In the genomic region with DNA sequence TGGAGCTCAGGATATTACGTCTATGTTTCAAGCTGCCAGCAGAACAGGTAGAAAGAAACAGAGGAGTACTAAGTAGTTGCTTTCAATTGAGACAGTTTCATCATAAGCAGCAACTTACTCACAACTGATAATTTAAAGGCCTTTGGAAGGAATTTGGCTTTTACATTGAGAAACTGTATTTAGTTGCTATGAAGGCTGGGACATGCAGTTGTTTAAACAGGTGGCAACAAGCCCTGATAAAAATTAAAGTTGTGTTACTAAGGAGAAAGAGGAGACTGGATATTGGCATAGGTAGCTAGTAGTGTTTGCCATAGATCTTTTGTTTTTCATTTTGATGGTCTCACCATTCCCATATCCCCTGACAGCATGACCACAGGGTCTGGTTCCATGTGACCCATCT, we compare ENCODE assay signal across 24 cellular contexts. TPM values are rescaled to one million over a fixed set of nuclear protein-coding genes. Genes with fewer than 3 reads are reported as not detected.
DNase-seq lines count a peak whose midpoint lies in the region; ATAC-seq, FAIRE-seq and TF ChIP-seq lines count a peak whose summit lies in the region.
"Had no signal": no experiment of that assay in that cellular context is flagged by ENCODE, and none has a peak within 500 bp of the region (broad histone marks: within the 10 kb centered on the region; RNA-seq: fewer than 3 reads in every experiment).

No MANE protein-coding gene starts in this region.

- H3K79me2 ChIP-seq in mammary epithelial cell (ENCODE audit: insufficient read depth, low read length): no peaks in the 10 kb centered on the region
- H3K79me2 ChIP-seq in keratinocyte (ENCODE audit: control insufficient read depth, insufficient read depth, low read length): no peaks in the 10 kb centered on the region

- CTCF ChIA-PET in mammary epithelial cell (lab: Charles Lee; ENCODE audit: low non-redundant PET): no interaction called here
- CTCF ChIA-PET in MCF 10A (lab: Yijun Ruan, JAX): interaction anchor here (0.7 kb wide), 1 partner anchor 48 kb away, joined by 3 read pairs; no protein-coding TSS in a partner anchor

- H3K4me1 ChIP-seq in mammary epithelial cell (ENCODE audit: insufficient read depth, low read length) (peaks cover 13% of the 10 kb centered on the region), keratinocyte (ENCODE audit: control insufficient read depth, extremely low read depth, insufficient read depth, low read length) (peaks cover 21% of the 10 kb centered on the region), gastroesophageal sphincter (peaks cover 0 to 7% (median 4%) of the 10 kb centered on the region in 3 donors)
- H3K4me1 ChIP-seq: BE2C had no signal

- FAIRE-seq in bronchial epithelial cell (lab: Jason Lieb, UNC) (no peak), keratinocyte (lab: Jason Lieb, UNC) (no peak)
- FAIRE-seq: A204.1, D721Med, GM12878 had no signal

- H3K4me3 Mint-ChIP-seq in MCF 10A (ENCODE audit: unreplicated experiment): no peak overlapping the region
- H3K4me3 Mint-ChIP-seq: CD14-positive monocyte; CD4-positive, alpha-beta T cell; CD8-positive, alpha-beta memory T cell; GM23338; H9 had no signal

- no peak for ATAC-seq in gastroesophageal sphincter
- ATAC-seq: GM12878, GM23338, HCT116 had no signal

- in situ Hi-C loops in mammary epithelial cell (cut with MboI; ENCODE audit: low sequenced_read_pairs in 2 of 2): no loop called here

- H3K36me3 Mint-ChIP-seq in MCF 10A (ENCODE audit: insufficient read depth, unreplicated experiment): no peaks in the 10 kb centered on the region
- H3K36me3 Mint-ChIP-seq: CD14-positive monocyte; CD8-positive, alpha-beta memory T cell had no signal

- BruUV-seq in mammary epithelial cell (replicated peaks; lab: Mats Ljungman, UMichigan) (no TSS peak), MCF 10A (replicated peaks; lab: Mats Ljungman, UMichigan) (no TSS peak)

- H3K4me2 ChIP-seq in mammary epithelial cell (ENCODE audit: insufficient read depth, low read depth, low read length) (no peak overlapping the region), keratinocyte (ENCODE audit: control insufficient read depth, extremely low read depth, insufficient read depth, low read depth, low read length) (peak overlapping the region; percentile 25)
- H3K4me2 ChIP-seq: BLaER1 treated with 17β-estradiol and CSF1 and Interleukin-3, amounts not matched to agents 10 nM and 100 nM; GM23338 had no signal

- TF ChIP-seq POLR2A in gastroesophageal sphincter (IDR thresholded peaks at IDR 0.05): no peak

- H3K27me3 Mint-ChIP-seq in MCF 10A (ENCODE audit: insufficient read depth, unreplicated experiment): no peaks in the 10 kb centered on the region
- H3K27me3 Mint-ChIP-seq: CD4-positive, alpha-beta T cell had no signal

- intact Hi-C loops in mammary epithelial cell (cut with micrococcal nuclease) (no loop called here), MCF 10A (cut with micrococcal nuclease) (no loop called here)

- H3K9ac ChIP-seq in mammary epithelial cell (ENCODE audit: insufficient read depth, low read length) (no peak overlapping the region), keratinocyte (ENCODE audit: control insufficient read depth, extremely low read depth, insufficient read depth, low read length) (no peak overlapping the region)
- H3K9ac ChIP-seq: BLaER1 treated with 17β-estradiol and CSF1 and Interleukin-3, amounts not matched to agents 10 nM and 100 nM had no signal

- H3K9me3 ChIP-seq in mammary epithelial cell (replicated peaks; ENCODE audit: insufficient read depth, low read length) (no peaks in the 10 kb centered on the region), keratinocyte (ENCODE audit: control insufficient read depth, low read depth, low read length) (no peaks in the 10 kb centered on the region), gastroesophageal sphincter (no peaks in the 10 kb centered on the region)
- H3K9me3 ChIP-seq: BE2C had no signal

- dilution Hi-C loops in mammary epithelial cell (cut with HindIII; ENCODE audit: low sequenced_read_pairs) (loop anchor here (5.0 kb wide), 1 partner anchor 63 kb away; no protein-coding TSS in a partner anchor), keratinocyte (cut with MboI; ENCODE audit: extremely low pct_ligation_motif_present, low sequenced_read_pairs) (no loop called here)

- H3K27me3 ChIP-seq in mammary epithelial cell (ENCODE audit: insufficient read depth, low read length) (no peaks in the 10 kb centered on the region), bronchial epithelial cell (ENCODE audit: control insufficient read depth, insufficient read depth, low read length) (no peaks in the 10 kb centered on the region), keratinocyte (ENCODE audit: control insufficient read depth, extremely low read depth, insufficient read depth, low read length) (no peaks in the 10 kb centered on the region), gastroesophageal sphincter (no peaks in the 10 kb centered on the region)
- H3K27me3 ChIP-seq: BE2C; BLaER1 treated with 17β-estradiol and CSF1 and Interleukin-3, amounts not matched to agents 10 nM and 100 nM had no signal

- WGBS in mammary epithelial cell (ENCODE audit: low coverage, missing lambda C conversion rate): 47% methylated on average over 1 of the region's 1 CpG
- 71 to 100% methylated on average over 1 of the region's 1 CpG for WGBS in gastroesophageal sphincter (ENCODE audit: low coverage in 1 of 2), 2 donors

- H4K20me1 ChIP-seq in mammary epithelial cell (ENCODE audit: insufficient read depth, low read length) (no peaks in the 10 kb centered on the region), keratinocyte (ENCODE audit: control insufficient read depth, extremely low read depth, insufficient read depth, low read length) (no peaks in the 10 kb centered on the region)
- H4K20me1 ChIP-seq: BLaER1 treated with 17β-estradiol and CSF1 and Interleukin-3, amounts not matched to agents 10 nM and 100 nM had no signal

- H3K27ac Mint-ChIP-seq in MCF 10A (ENCODE audit: low read depth, unreplicated experiment): no peak overlapping the region
- H3K27ac Mint-ChIP-seq: CD14-positive monocyte; CD4-positive, alpha-beta T cell; CD8-positive, alpha-beta memory T cell; GM23338; H9 had no signal

- TF ChIP-seq CTCF in mammary epithelial cell (conservative IDR thresholded peaks at IDR 0.05 in 1 of 2, IDR thresholded peaks at IDR 0.05 in 1 of 2; ENCODE audit: extremely low read depth in 1 of 2, insufficient read depth in 1 of 2, low read depth in 1 of 2, low read length in 2 of 2) (no peak), MCF 10A (IDR thresholded peaks at IDR 0.05; ENCODE audit: unreplicated experiment) (no peak), bronchial epithelial cell (IDR thresholded peaks at IDR 0.05; ENCODE audit: insufficient read depth, low read length, severe bottlenecking) (no peak), keratinocyte (optimal IDR thresholded peaks at IDR 0.05 in 1 of 3, IDR thresholded peaks at IDR 0.05 in 1 of 3, conservative IDR thresholded peaks at IDR 0.05 in 1 of 3; ENCODE audit: extremely low read depth in 1 of 3, insufficient read depth in 2 of 3, low read length in 3 of 3) (no peak), gastroesophageal sphincter (IDR thresholded peaks at IDR 0.05) (no peak)

- H2AFZ ChIP-seq in mammary epithelial cell (ENCODE audit: low read depth, low read length): peak overlapping the region; percentile 89
- H2AFZ ChIP-seq in keratinocyte (ENCODE audit: control insufficient read depth, low read length): peak overlapping the region; percentile 39
- H2AFZ ChIP-seq: GM23338 had no signal

- H3K4me3 ChIP-seq in mammary epithelial cell (replicated peaks in 1 of 3; ENCODE audit: insufficient read depth in 1 of 3, low read depth in 2 of 3, low read length in 3 of 3): no peak overlapping the region
- H3K4me3 ChIP-seq in bronchial epithelial cell (ENCODE audit: low read depth, low read length): no peak overlapping the region
- H3K4me3 ChIP-seq in keratinocyte (ENCODE audit: control insufficient read depth in 2 of 3, extremely low read depth in 1 of 3, insufficient read depth in 2 of 3, low read depth in 1 of 3, low read length in 3 of 3): no peak overlapping the region
- H3K4me3 ChIP-seq in gastroesophageal sphincter: no peak overlapping the region
- H3K4me3 ChIP-seq: BLaER1 treated with 17β-estradiol and CSF1 and Interleukin-3, amounts not matched to agents 10 nM and 100 nM; GM12878; GM23338 had no signal

- peaks cover 10% of the 10 kb centered on the region for H3K4me1 Mint-ChIP-seq in MCF 10A (ENCODE audit: insufficient read depth, unreplicated experiment)
- H3K4me1 Mint-ChIP-seq: H9 had no signal

- POLR2A ChIA-PET in MCF 10A (lab: Yijun Ruan, JAX): interaction anchor here (1.4 kb wide), 1 partner anchor 16 kb away, joined by 4 read pairs; no protein-coding TSS in a partner anchor

- no peaks in the 10 kb centered on the region for H3K9me3 Mint-ChIP-seq in MCF 10A (ENCODE audit: unreplicated experiment)
- H3K9me3 Mint-ChIP-seq: CD4-positive, alpha-beta T cell; CD8-positive, alpha-beta memory T cell had no signal

- no peak for TF ChIP-seq EP300 in gastroesophageal sphincter (IDR thresholded peaks at IDR 0.05)

- H3K36me3 ChIP-seq in mammary epithelial cell (ENCODE audit: insufficient read depth, low read length) (no peaks in the 10 kb centered on the region), bronchial epithelial cell (ENCODE audit: control insufficient read depth, insufficient read depth, low read length) (no peaks in the 10 kb centered on the region), keratinocyte (ENCODE audit: control insufficient read depth in 2 of 2, extremely low read depth in 1 of 2, insufficient read depth in 2 of 2, low read length in 2 of 2) (no peaks in the 10 kb centered on the region), gastroesophageal sphincter (no peaks in the 10 kb centered on the region)
- H3K36me3 ChIP-seq: BE2C; BLaER1 treated with 17β-estradiol and CSF1 and Interleukin-3, amounts not matched to agents 10 nM and 100 nM had no signal

- no peaks in the 10 kb centered on the region for H3K9me1 ChIP-seq in keratinocyte (ENCODE audit: control insufficient read depth, extremely low read depth, insufficient read depth, low read length)

- H3K27ac ChIP-seq in mammary epithelial cell (ENCODE audit: insufficient read depth, low read depth, low read length) (peak overlapping the region; percentile 27), keratinocyte (ENCODE audit: control insufficient read depth, insufficient read depth, low read length) (peak overlapping the region; percentile 10), gastroesophageal sphincter (no peak overlapping the region)
- H3K27ac ChIP-seq: 22Rv1; BLaER1 treated with 17β-estradiol and CSF1 and Interleukin-3, amounts not matched to agents 10 nM and 100 nM had no signal

- DNase-seq in mammary epithelial cell: no peak
- no peak for DNase-seq in MCF 10A (ENCODE audit: unreplicated experiment)
- peak; percentile 50 for DNase-seq in bronchial epithelial cell (ENCODE audit: low read depth)
- no peak for DNase-seq in keratinocyte (ENCODE audit: low read depth, low spot score)
- no peak for DNase-seq in activated effector memory CD4-positive, alpha-beta T cell treated with anti-CD3 and anti-CD28 coated beads, Interleukin-2, amount 50 U/mL, for 16 hours
- no peak for DNase-seq in dedifferentiated amniotic fluid mesenchymal stem cell (ENCODE audit: extremely low spot score)
- DNase-seq: AML-193; BE2C; CD4-positive, alpha-beta T cell; CD8-positive, alpha-beta memory T cell; DMS 273 treated with DMSO at 0.1 percent for 48 hours; DMS79; EL; GDM1; H9 had no signal

RNA-seq across cellular contexts. Expression of a gene that starts 18.4 kb away (rescaled TPM):
- total RNA-seq in mammary epithelial cell (10 to 100 TPM; 41.8 to 71.9 TPM), MCF 10A (2022) (52.4 and 52.9 TPM in 2 replicates), bronchial epithelial cell (127 and 157 TPM in 2 replicates), gastroesophageal sphincter (10 to 100 TPM; 54.0 to 69.2 (median 56.9) TPM)
- polyA plus RNA-seq in mammary epithelial cell (54.0 TPM), keratinocyte (44.1 to 45.4 TPM (median 44.5 TPM) in 3 replicates)
- polyA minus RNA-seq in mammary epithelial cell (21.9 TPM), keratinocyte (12.6 to 18.0 TPM (median 15.5 TPM) in 3 replicates)
- 17.9 TPM for polyA plus RNA-seq in keratinocyte (2011; ENCODE audit: low read depth)
- polyA plus RNA-seq in keratinocyte (2011; cell fraction: cytosol; rRNA removed): 27.4 and 50.7 TPM in 2 replicates
- 42.0 and 56.6 TPM in 2 replicates for polyA plus RNA-seq in keratinocyte (2011; cell fraction: nucleus; rRNA removed)
- 42.3 and 49.5 TPM in 2 replicates for polyA plus RNA-seq in keratinocyte (2012; ENCODE audit: low replicate concordance)
- 81.3 TPM for polyA minus RNA-seq in keratinocyte (2011; cell fraction: cytosol; rRNA and poly(A)+ RNA removed)
- polyA minus RNA-seq in keratinocyte (2011; cell fraction: nucleus; rRNA and poly(A)+ RNA removed): 24.9 and 30.6 TPM in 2 replicates

Comparison
In these comparisons a context has a peak if more than half of its experiments do, and no peak if none do; other contexts are left out.
1. H3K27ac ChIP-seq: peak in mammary epithelial cell (single experiment) and keratinocyte (single experiment); none in gastroesophageal sphincter (0 of 4).